10 cellular contexts compared by ENCODE assay signal in genomic region chr4:2799971-2800690, GRCh38. TPM values are rescaled to one million over a fixed set of nuclear protein-coding genes. Genes with fewer than 3 reads are reported as not detected.
DNase-seq lines count a peak whose midpoint lies in the region; ATAC-seq and TF ChIP-seq lines count a peak whose summit lies in the region.
"Had no signal": no experiment of that assay in that cellular context is flagged by ENCODE, and none has a peak within 500 bp of the region (broad histone marks: within the 10 kb centered on the region; RNA-seq: fewer than 3 reads in every experiment).

No MANE protein-coding gene starts in this region.

- H3K27me3 ChIP-seq in mesenchymal stem cell (ENCODE audit: control insufficient read depth in 1 of 2, insufficient read depth in 1 of 2, low read length in 2 of 2) (no peaks in the 10 kb centered on the region), upper lobe of left lung (no peaks in the 10 kb centered on the region)

- intact Hi-C loops in Calu3 (cut with micrococcal nuclease; ENCODE audit: unreplicated experiment), result no loop called here

- DNase-seq in activated CD4-positive, alpha-beta T cell treated with anti-CD3 and anti-CD28 coated beads, Interleukin-2, amount 10 ng/mL, durations not matched to agents 7 days and 5 days, result no peak
- no peak for DNase-seq in activated CD4-positive, alpha-beta T cell treated with anti-CD3 and anti-CD28 coated beads for 1 hour
- DNase-seq in mesenchymal stem cell, result no peak
- DNase-seq in upper lobe of left lung, result peak; percentile 62 to 73
- DNase-seq in Calu3, result no peak
- DNase-seq: activated naive CD4-positive, alpha-beta T cell; NCI-H69 had no signal

- ATAC-seq in upper lobe of left lung (ENCODE audit: low FRiP score in 2 of 2) (peak in 1 of 2 donors; percentile 9), HG02884 (IDR thresholded peaks at IDR 0.05; ENCODE audit: unreplicated experiment) (no peak), HG02571 (IDR thresholded peaks at IDR 0.05; ENCODE audit: unreplicated experiment) (no peak)

- H4K8ac ChIP-seq in mesenchymal stem cell (ENCODE audit: low read length), result peak overlapping the region; percentile 92

- H3K79me1 ChIP-seq in mesenchymal stem cell (replicated peaks; ENCODE audit: low read length, poor library complexity, severe bottlenecking), result peaks cover 21% of the 10 kb centered on the region

- H3K9me3 Mint-ChIP-seq in activated CD4-positive, alpha-beta T cell treated with anti-CD3 and anti-CD28 coated beads, Interleukin-2, amount 10 ng/mL, durations not matched to agents 7 days and 5 days, result no peaks in the 10 kb centered on the region
- no peaks in the 10 kb centered on the region for H3K9me3 Mint-ChIP-seq in brain
- no peaks in the 10 kb centered on the region for H3K9me3 Mint-ChIP-seq in Calu3 (ENCODE audit: low read depth, unreplicated experiment)

- TF ChIP-seq CTCF in brain (conservative IDR thresholded peaks at IDR 0.05), result no peak
- peak in 3 of 6 experiments; percentile 3 to 28 (median 11) for TF ChIP-seq CTCF in upper lobe of left lung (IDR thresholded peaks at IDR 0.05)
- TF ChIP-seq CTCF in Calu3 (IDR thresholded peaks at IDR 0.05; ENCODE audit: unreplicated experiment), result no peak

- TF ChIP-seq POLR2A in upper lobe of left lung (IDR thresholded peaks at IDR 0.05), result no peak

- H3K36me3 ChIP-seq in mesenchymal stem cell (ENCODE audit: control insufficient read depth in 1 of 2, insufficient read depth in 2 of 2, low read depth in 1 of 2, low read length in 2 of 2), result peaks cover 0 to 68% of the 10 kb centered on the region in 2 experiments
- H3K36me3 ChIP-seq in upper lobe of left lung, result no peaks in the 10 kb centered on the region

- H3K23ac ChIP-seq in mesenchymal stem cell (ENCODE audit: low read length in 2 of 2), result peak overlapping the region in 1 of 2 experiments; percentile 90

- peak overlapping the region; percentile 94 to 95 for H3K4ac ChIP-seq in mesenchymal stem cell (ENCODE audit: low read depth in 1 of 2, low read length in 2 of 2)

- peak overlapping the region; percentile 99 for H4K91ac ChIP-seq in mesenchymal stem cell (ENCODE audit: low read length)

- 75% methylated on average over 21 of the region's 23 CpGs for WGBS in mesenchymal stem cell
- WGBS in upper lobe of left lung, 2 donors, result 47 to 52% methylated on average over 4 to 18 of the region's 23 CpGs

- no peaks in the 10 kb centered on the region for H3K36me3 Mint-ChIP-seq in activated CD4-positive, alpha-beta T cell treated with anti-CD3 and anti-CD28 coated beads, Interleukin-2, amount 10 ng/mL, durations not matched to agents 7 days and 5 days (ENCODE audit: low read depth)
- no peaks in the 10 kb centered on the region for H3K36me3 Mint-ChIP-seq in brain
- peaks cover 9% of the 10 kb centered on the region for H3K36me3 Mint-ChIP-seq in Calu3 (ENCODE audit: insufficient read depth, unreplicated experiment)

- H3K4me1 Mint-ChIP-seq in activated CD4-positive, alpha-beta T cell treated with anti-CD3 and anti-CD28 coated beads, Interleukin-2, amount 10 ng/mL, durations not matched to agents 7 days and 5 days, result peaks cover 51% of the 10 kb centered on the region
- peaks cover 54% of the 10 kb centered on the region for H3K4me1 Mint-ChIP-seq in brain
- H3K4me1 Mint-ChIP-seq in Calu3 (ENCODE audit: low read depth, unreplicated experiment), result peaks cover 23% of the 10 kb centered on the region

- H3K4me3 Mint-ChIP-seq in activated CD4-positive, alpha-beta T cell treated with anti-CD3 and anti-CD28 coated beads, Interleukin-2, amount 10 ng/mL, durations not matched to agents 7 days and 5 days, result peak overlapping the region; percentile 77
- H3K4me3 Mint-ChIP-seq in brain (no peak overlapping the region), Calu3 (ENCODE audit: low read depth, unreplicated experiment) (no peak overlapping the region)

- H3K14ac ChIP-seq in mesenchymal stem cell (ENCODE audit: low read length in 2 of 2), result peak overlapping the region in 1 of 2 experiments; percentile 98

- H3K4me2 ChIP-seq in mesenchymal stem cell (ENCODE audit: low read length, poor library complexity, severe bottlenecking), result peak overlapping the region; percentile 26

- no peak overlapping the region for H2AFZ ChIP-seq in mesenchymal stem cell (ENCODE audit: low read depth, low read length)

- POLR2A ChIA-PET in activated CD4-positive, alpha-beta T cell treated with anti-CD3 and anti-CD28 coated beads, Interleukin-2, amount 10 ng/mL, durations not matched to agents 7 days and 5 days (lab: Charles Lee), result no interaction called here

- H2BK120ac ChIP-seq in mesenchymal stem cell (ENCODE audit: low read depth, low read length), result peak overlapping the region; percentile 78

- H3K18ac ChIP-seq in mesenchymal stem cell (ENCODE audit: low read depth in 1 of 2, low read length in 2 of 2), result peak overlapping the region; percentile 87 to 98

- H3K27ac Mint-ChIP-seq in activated CD4-positive, alpha-beta T cell treated with anti-CD3 and anti-CD28 coated beads, Interleukin-2, amount 10 ng/mL, durations not matched to agents 7 days and 5 days, result peak overlapping the region; percentile 91
- H3K27ac Mint-ChIP-seq in brain (peak overlapping the region; percentile 95 to 98 (median 96)), Calu3 (ENCODE audit: unreplicated experiment) (no peak overlapping the region)

- no TSS peak for BruUV-seq in Calu3 (replicated peaks; lab: Mats Ljungman, UMichigan)

- H3K27ac ChIP-seq in mesenchymal stem cell (ENCODE audit: low read length, poor library complexity, severe bottlenecking) (peak overlapping the region; percentile 93), upper lobe of left lung (peak overlapping the region; percentile 90 to 94 (median 92))

- no peaks in the 10 kb centered on the region for H3K27me3 Mint-ChIP-seq in activated CD4-positive, alpha-beta T cell treated with anti-CD3 and anti-CD28 coated beads, Interleukin-2, amount 10 ng/mL, durations not matched to agents 7 days and 5 days
- H3K27me3 Mint-ChIP-seq in brain (peaks cover 4% of the 10 kb centered on the region), Calu3 (ENCODE audit: unreplicated experiment) (no peaks in the 10 kb centered on the region)

- peak overlapping the region; percentile 73 to 81 for H2BK12ac ChIP-seq in mesenchymal stem cell (ENCODE audit: low read length in 2 of 2)

- H3K9me3 ChIP-seq in mesenchymal stem cell (ENCODE audit: control insufficient read depth, low read length) (no peaks in the 10 kb centered on the region), upper lobe of left lung (no peaks in the 10 kb centered on the region)

- H3K4me3 ChIP-seq in mesenchymal stem cell (ENCODE audit: insufficient read depth in 1 of 2, low read depth in 1 of 2, low read length in 2 of 2) (peak overlapping the region in 1 of 2 experiments; percentile 33), upper lobe of left lung (peak overlapping the region in 3 of 4 donors; percentile 16 to 49 (median 31))

- H2BK15ac ChIP-seq in mesenchymal stem cell (ENCODE audit: low read depth, poor library complexity, severe bottlenecking), result peak overlapping the region; percentile 92

- no peak for TF ChIP-seq EP300 in upper lobe of left lung (IDR thresholded peaks at IDR 0.05)

- H3K9ac ChIP-seq in mesenchymal stem cell (ENCODE audit: low read length), result peak overlapping the region; percentile 72

- H2BK5ac ChIP-seq in mesenchymal stem cell (ENCODE audit: low read depth, low read length, poor library complexity, severe bottlenecking), result peak overlapping the region; percentile 89

- CTCF ChIA-PET in activated CD4-positive, alpha-beta T cell treated with anti-CD3 and anti-CD28 coated beads, Interleukin-2, amount 10 ng/mL, durations not matched to agents 7 days and 5 days (lab: Charles Lee), result interaction anchor here (0.9 to 2.5 kb wide), 2 partner anchors 9 kb away, joined by 3 to 7 read pairs; no protein-coding TSS in a partner anchor
- CTCF ChIA-PET in Calu3 (lab: Charles Lee), result interaction anchor here (0.6 kb wide), 1 partner anchor 11 kb away, joined by 3 read pairs; no protein-coding TSS in a partner anchor

- H2AK5ac ChIP-seq in mesenchymal stem cell (ENCODE audit: low read length, severe bottlenecking), result peak overlapping the region; percentile 84

- H3K4me1 ChIP-seq in mesenchymal stem cell (ENCODE audit: control insufficient read depth, insufficient read depth, low read depth, low read length), result peaks cover 83% of the 10 kb centered on the region
- peaks cover 94 to 98% (median 96%) of the 10 kb centered on the region in 4 donors for H3K4me1 ChIP-seq in upper lobe of left lung

RNA-seq across cellular contexts. Expression of gene SH3BP2, which starts 7.2 kb away (rescaled TPM):
- 10 to 100 TPM; 69.3 to 78.2 TPM for total RNA-seq in activated CD4-positive, alpha-beta T cell treated with anti-CD3 and anti-CD28 coated beads, Interleukin-2, amount 10 ng/mL, durations not matched to agents 7 days and 5 days
- 30.3 TPM for polyA plus RNA-seq in brain (ENCODE audit: insufficient read depth, low read depth, low replicate concordance)
- 25.7 TPM for polyA plus RNA-seq in mesenchymal stem cell (2013, experiment 1 of 2)
- polyA plus RNA-seq in mesenchymal stem cell (2013, experiment 2 of 2), result 26.3 TPM
- total RNA-seq in upper lobe of left lung (100 to 1,000 TPM in 3 of 6 donors, 10 to 100 TPM in 3; 59.1 to 358 (median 103) TPM), Calu3 (2022) (20.7 and 22.7 TPM in 2 replicates)

RNA-seq across cellular contexts. Expression of gene ADD1, which starts 43.5 kb away (rescaled TPM):
- 100 to 1,000 TPM; 264 to 266 TPM for total RNA-seq in activated CD4-positive, alpha-beta T cell treated with anti-CD3 and anti-CD28 coated beads, Interleukin-2, amount 10 ng/mL, durations not matched to agents 7 days and 5 days
- polyA plus RNA-seq in brain (ENCODE audit: insufficient read depth, low read depth, low replicate concordance), result 408 TPM
- 336 TPM for polyA plus RNA-seq in mesenchymal stem cell (2013, experiment 1 of 2)
- polyA plus RNA-seq in mesenchymal stem cell (2013, experiment 2 of 2), result 331 TPM
- total RNA-seq in upper lobe of left lung, result 100 to 1,000 TPM; 184 to 651 (median 290) TPM
- 123 and 125 TPM in 2 replicates for total RNA-seq in Calu3 (2022)

RNA-seq across cellular contexts. Expression of gene TNIP2, which starts 44.0 kb away (rescaled TPM):
- 10 to 100 TPM; 35.0 to 43.6 TPM for total RNA-seq in activated CD4-positive, alpha-beta T cell treated with anti-CD3 and anti-CD28 coated beads, Interleukin-2, amount 10 ng/mL, durations not matched to agents 7 days and 5 days
- polyA plus RNA-seq in brain (ENCODE audit: insufficient read depth, low read depth, low replicate concordance), result 19.7 TPM
- polyA plus RNA-seq in mesenchymal stem cell (2013, experiment 1 of 2), result 26.1 TPM
- polyA plus RNA-seq in mesenchymal stem cell (2013, experiment 2 of 2), result 25.8 TPM
- 10 to 100 TPM; 39.4 to 87.1 (median 60.1) TPM for total RNA-seq in upper lobe of left lung
- 17.5 and 18.7 TPM in 2 replicates for total RNA-seq in Calu3 (2022)

Comparison
In these comparisons a context has a peak if more than half of its experiments do, and no peak if none do; other contexts are left out.
1. DNase-seq: peak in upper lobe of left lung (2 of 2); none in activated CD4-positive, alpha-beta T cell treated with anti-CD3 and anti-CD28 coated beads, Interleukin-2, amount 10 ng/mL, durations not matched to agents 7 days and 5 days (single experiment), activated CD4-positive, alpha-beta T cell treated with anti-CD3 and anti-CD28 coated beads for 1 hour (single experiment), mesenchymal stem cell (single experiment) and Calu3 (single experiment).